Comparison of ENCODE assay signal across 8 cellular contexts in the genomic region with DNA sequence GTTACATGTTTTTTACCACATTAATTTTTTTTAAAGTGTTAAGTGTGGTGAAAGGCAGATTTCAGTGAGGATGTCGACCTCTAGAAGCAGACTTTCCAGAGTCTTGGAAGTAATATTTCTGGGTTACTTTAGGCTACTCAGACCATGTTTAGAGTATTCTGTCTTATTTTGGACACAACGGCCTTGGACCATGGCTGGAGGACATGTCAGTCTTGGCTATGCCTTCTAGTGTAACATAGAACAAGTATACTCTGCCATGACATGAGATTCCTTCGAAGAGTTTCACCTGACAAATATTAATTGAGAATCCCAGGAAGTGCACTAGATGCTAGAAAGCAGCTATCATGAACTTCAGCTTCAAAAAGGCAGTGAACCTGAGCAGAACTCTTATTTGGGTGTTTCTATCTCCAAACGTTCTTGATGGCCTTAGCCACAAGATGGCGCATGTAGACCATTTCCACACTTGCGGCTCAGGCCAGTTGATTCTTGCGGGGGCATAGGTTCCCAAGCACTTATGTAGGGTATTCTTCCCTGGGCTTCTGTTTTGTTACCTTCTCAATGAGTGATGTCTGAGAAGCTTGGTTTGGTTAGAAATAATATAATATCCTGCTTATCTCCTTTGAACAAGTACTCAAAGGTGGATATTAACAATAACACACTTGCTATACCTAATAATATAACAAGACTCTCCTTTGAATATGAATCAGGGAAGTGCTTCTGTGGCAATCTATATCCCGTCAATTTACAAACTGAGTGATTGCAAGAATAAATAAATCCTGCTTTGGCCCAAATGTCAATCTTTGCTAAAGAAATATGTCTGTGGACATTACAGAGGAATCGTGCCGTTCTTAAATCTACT.
DNase-seq lines count a peak whose midpoint lies in the region; ATAC-seq, FAIRE-seq and TF ChIP-seq lines count a peak whose summit lies in the region.

No MANE protein-coding gene starts in this region.

- peaks cover 5% of the 10 kb centered on the region for H3K27me3 Mint-ChIP-seq in activated T-helper 1 cell treated with anti-CD3 and anti-CD28 coated beads, Interleukin-12 subunit alpha, Interleukin-12 subunit beta, Interleukin-2, Interleukin-4 antibody, amounts not matched to agents 30 ng/mL and 10 ng/mL and 1 ng/mL, durations not matched to agents 14 hours and 24 hours and 36 hours (ENCODE audit: insufficient read depth)

- H3K9me2 ChIP-seq in OCI-LY7 (ENCODE audit: insufficient read depth, low read length), result no peaks in the 10 kb centered on the region

- no peaks in the 10 kb centered on the region for H3K9me3 Mint-ChIP-seq in activated T-helper 1 cell treated with anti-CD3 and anti-CD28 coated beads, Interleukin-12 subunit alpha, Interleukin-12 subunit beta, Interleukin-2, Interleukin-4 antibody, amounts not matched to agents 30 ng/mL and 10 ng/mL and 1 ng/mL, durations not matched to agents 14 hours and 24 hours and 36 hours

- no peaks in the 10 kb centered on the region for H3K36me3 ChIP-seq in OCI-LY7 (ENCODE audit: insufficient read depth, low read length)
- no peaks in the 10 kb centered on the region for H3K36me3 ChIP-seq in pancreas
- no peaks in the 10 kb centered on the region for H3K36me3 ChIP-seq in upper lobe of right lung

- no peak overlapping the region for H2AFZ ChIP-seq in OCI-LY7 (ENCODE audit: low read length)

- WGBS in pancreas, 2 donors, result 29 to 35% methylated on average over 10 of the region's 10 CpGs

- FAIRE-seq in HTR-8/SVneo (lab: Jason Lieb, UNC) (no peak), pancreas (lab: Jason Lieb, UNC) (no peak)

- no peaks in the 10 kb centered on the region for H3K9me3 ChIP-seq in OCI-LY7 (ENCODE audit: low read length)
- H3K9me3 ChIP-seq in pancreas, result no peaks in the 10 kb centered on the region
- no peaks in the 10 kb centered on the region for H3K9me3 ChIP-seq in upper lobe of right lung

- intact Hi-C loops in OCI-LY7 (cut with micrococcal nuclease; ENCODE audit: unreplicated experiment) (loop anchor here (1.0 to 10.0 kb wide), 3 partner anchors 138 to 1478 kb away; partner anchors contain the start of gene STAM2), pancreas (cut with DNase I) (loop anchor here in 2 of 3 donors (10.0 kb wide), 1 partner anchor 598 kb away; no protein-coding TSS in a partner anchor), upper lobe of right lung (cut with DNase I) (no loop called here)
- intact Hi-C loops in activated T-helper 1 cell treated with anti-CD3 and anti-CD28 coated beads, Interleukin-12 subunit alpha, Interleukin-12 subunit beta, Interleukin-2, Interleukin-4 antibody, amounts not matched to agents 30 ng/mL and 10 ng/mL and 1 ng/mL, durations not matched to agents 14 hours and 24 hours and 36 hours (cut with micrococcal nuclease), result loop anchor here (1.0 to 2.0 kb wide), 4 partner anchors 139 to 704 kb away; no protein-coding TSS in a partner anchor

- H3K36me3 Mint-ChIP-seq in activated T-helper 1 cell treated with anti-CD3 and anti-CD28 coated beads, Interleukin-12 subunit alpha, Interleukin-12 subunit beta, Interleukin-2, Interleukin-4 antibody, amounts not matched to agents 30 ng/mL and 10 ng/mL and 1 ng/mL, durations not matched to agents 14 hours and 24 hours and 36 hours (ENCODE audit: low read depth), result no peaks in the 10 kb centered on the region

- no peak overlapping the region for H3K27ac Mint-ChIP-seq in activated T-helper 1 cell treated with anti-CD3 and anti-CD28 coated beads, Interleukin-12 subunit alpha, Interleukin-12 subunit beta, Interleukin-2, Interleukin-4 antibody, amounts not matched to agents 30 ng/mL and 10 ng/mL and 1 ng/mL, durations not matched to agents 14 hours and 24 hours and 36 hours

- DNase-seq in DMS53 treated with DMSO at 0.1 percent for 48 hours (lab: John Stamatoyannopoulos, UW; ENCODE audit: unreplicated experiment) (peak; percentile 39), HTR-8/SVneo (ENCODE audit: insufficient read length, low spot score) (peak; percentile 71), OCI-LY7 (ENCODE audit: low spot score) (peak; percentile 67), foreskin melanocyte (peak; percentile 52), pancreas (peak in 5 of 6 donors; percentile 31 to 64 (median 55)), upper lobe of right lung (no peak)
- DNase-seq in activated T-helper 1 cell treated with anti-CD3 and anti-CD28 coated beads, Interleukin-12 subunit alpha, Interleukin-12 subunit beta, Interleukin-2, Interleukin-4 antibody, amounts not matched to agents 30 ng/mL and 10 ng/mL and 1 ng/mL, durations not matched to agents 14 hours and 24 hours and 36 hours (ENCODE audit: low spot score), result peak; percentile 9

- no TSS peak for BruUV-seq in OCI-LY7 (replicated peaks; lab: Mats Ljungman, UMichigan)

- POLR2A ChIA-PET in OCI-LY7 (lab: Charles Lee), result no interaction called here

- CTCF ChIA-PET in OCI-LY7 (lab: Charles Lee; ENCODE audit: unreplicated experiment), result no interaction called here

- H3K27me3 ChIP-seq in pancreas (no peaks in the 10 kb centered on the region), upper lobe of right lung (no peaks in the 10 kb centered on the region)

- no peaks in the 10 kb centered on the region for H3K79me2 ChIP-seq in OCI-LY7 (ENCODE audit: insufficient read depth, low read depth, low read length)

- no peak overlapping the region for H3K27ac ChIP-seq in OCI-LY7 (ENCODE audit: low read depth, low read length, poor library complexity, severe bottlenecking)
- H3K27ac ChIP-seq in pancreas, result no peak overlapping the region
- H3K27ac ChIP-seq in upper lobe of right lung, result no peak overlapping the region

- H3K4me3 ChIP-seq in OCI-LY7 (ENCODE audit: low read depth, low read length, poor library complexity, severe bottlenecking), result no peak overlapping the region
- no peak overlapping the region for H3K4me3 ChIP-seq in pancreas
- no peak overlapping the region for H3K4me3 ChIP-seq in upper lobe of right lung

- TF ChIP-seq CTCF in OCI-LY7 (conservative IDR thresholded peaks at IDR 0.05; ENCODE audit: low read length) (peak; percentile 89), pancreas (IDR thresholded peaks at IDR 0.05) (peak; percentile 33 to 67 (median 66)), upper lobe of right lung (IDR thresholded peaks at IDR 0.05) (peak; percentile 83)

- no peak overlapping the region for H3K4me3 Mint-ChIP-seq in activated T-helper 1 cell treated with anti-CD3 and anti-CD28 coated beads, Interleukin-12 subunit alpha, Interleukin-12 subunit beta, Interleukin-2, Interleukin-4 antibody, amounts not matched to agents 30 ng/mL and 10 ng/mL and 1 ng/mL, durations not matched to agents 14 hours and 24 hours and 36 hours

- no peaks in the 10 kb centered on the region for H4K20me1 ChIP-seq in OCI-LY7 (ENCODE audit: insufficient read depth, low read length)

- H3K4me1 Mint-ChIP-seq in activated T-helper 1 cell treated with anti-CD3 and anti-CD28 coated beads, Interleukin-12 subunit alpha, Interleukin-12 subunit beta, Interleukin-2, Interleukin-4 antibody, amounts not matched to agents 30 ng/mL and 10 ng/mL and 1 ng/mL, durations not matched to agents 14 hours and 24 hours and 36 hours (ENCODE audit: low read depth), result no peaks in the 10 kb centered on the region

- ATAC-seq in GM21423 (IDR thresholded peaks at IDR 0.05; ENCODE audit: unreplicated experiment), result peak; percentile 75
- ATAC-seq in pancreas, result peak; percentile 78 to 95 (median 91)
- ATAC-seq in upper lobe of right lung, result peak; percentile 85

- no peaks in the 10 kb centered on the region for H3K4me1 ChIP-seq in OCI-LY7 (ENCODE audit: insufficient read depth, low read length, poor library complexity, severe bottlenecking)
- no peaks in the 10 kb centered on the region for H3K4me1 ChIP-seq in pancreas
- peaks cover 15% of the 10 kb centered on the region for H3K4me1 ChIP-seq in upper lobe of right lung

- H3K4me2 ChIP-seq in OCI-LY7 (ENCODE audit: low read length), result no peak overlapping the region
